In genomic region chr11:61791737-61792309, GRCh38 we compare ENCODE assay signal across 7 cellular contexts. TPM values are rescaled to one million over a fixed set of nuclear protein-coding genes. Genes with fewer than 3 reads are reported as not detected.
DNase-seq lines count a peak whose midpoint lies in the region; ATAC-seq and TF ChIP-seq lines count a peak whose summit lies in the region.

No MANE protein-coding gene starts in this region.

- peaks cover 17 to 26% (median 18%) of the 10 kb centered on the region in 4 donors for H3K4me1 ChIP-seq in upper lobe of left lung

- peak; percentile 25 for ATAC-seq in HG02981 (IDR thresholded peaks at IDR 0.05; ENCODE audit: unreplicated experiment)
- peak; percentile 18 to 22 for ATAC-seq in naive B cell (ENCODE audit: low read depth in 2 of 2)
- ATAC-seq in upper lobe of left lung (ENCODE audit: low FRiP score in 2 of 2), result peak; percentile 76 to 85

- H3K27me3 Mint-ChIP-seq in naive B cell, result no peaks in the 10 kb centered on the region

- peak overlapping the region; percentile 96 to 99 (median 96) for H3K27ac ChIP-seq in upper lobe of left lung

- H3K36me3 ChIP-seq in upper lobe of left lung, result peaks cover 16 to 50% (median 39%) of the 10 kb centered on the region in 4 donors

- H3K9me3 ChIP-seq in upper lobe of left lung, result no peaks in the 10 kb centered on the region

- no peaks in the 10 kb centered on the region for H3K27me3 ChIP-seq in upper lobe of left lung

- peaks cover 0 to 21% of the 10 kb centered on the region in 2 donors for H3K36me3 Mint-ChIP-seq in naive B cell

- peak overlapping the region; percentile 83 to 98 (median 96) for H3K4me3 Mint-ChIP-seq in naive B cell

- TF ChIP-seq POLR2A in upper lobe of left lung (IDR thresholded peaks at IDR 0.05), result no peak

- H3K4me3 ChIP-seq in GM08714 (ENCODE audit: low read length), result peak overlapping the region; percentile 97
- H3K4me3 ChIP-seq in upper lobe of left lung, result peak overlapping the region; percentile 64 to 84 (median 75)

- DNase-seq in NCI-H460 (ENCODE audit: extremely low read depth, low read depth) (peak; percentile 58), fibroblast of peridontal ligament (ENCODE audit: extremely low read depth) (peak; percentile 96), naive B cell (no peak), upper lobe of left lung (peak in 1 of 2 donors; percentile 71)
- DNase-seq in activated T-cell treated with anti-CD3 and anti-CD28 coated beads, Interleukin-2, amount 50 U/mL, for 48 hours, result peak; percentile 63 to 67

- TF ChIP-seq EP300 in upper lobe of left lung (IDR thresholded peaks at IDR 0.05), result no peak

- peak in 1 of 6 experiments; percentile 3 for TF ChIP-seq CTCF in upper lobe of left lung (IDR thresholded peaks at IDR 0.05)

- H3K9me3 Mint-ChIP-seq in naive B cell, result no peaks in the 10 kb centered on the region

- peak overlapping the region; percentile 97 to 100 (median 99) for H3K27ac Mint-ChIP-seq in naive B cell

- WGBS in upper lobe of left lung, 2 donors, result 3 to 4% methylated on average over 14 of the region's 14 CpGs

- peaks cover 23 to 43% (median 30%) of the 10 kb centered on the region in 3 donors for H3K4me1 Mint-ChIP-seq in naive B cell

RNA-seq across cellular contexts. Expression of gene TMEM258, which starts 0.6 kb away (rescaled TPM):
- total RNA-seq in NCI-H460 (2014; rRNA removed; shearing (Covaris generic)), result 95.4 and 111 TPM in 2 replicates
- 22.1 and 56.4 TPM in 2 replicates for polyA plus RNA-seq in NCI-H460 (2014; cell fraction: nucleus; rRNA removed)
- 100 to 1,000 TPM; 117 to 238 (median 185) TPM for polyA plus RNA-seq in naive B cell (ENCODE audit: low read depth in 6 of 6)
- total RNA-seq in upper lobe of left lung, result 100 to 1,000 TPM in 1 of 6 donors, 10 to 100 TPM in 4, 1 to 10 TPM in 1; 8.4 to 106 (median 34.9) TPM

RNA-seq across cellular contexts. Expression of gene FEN1, which starts 0.9 kb away (rescaled TPM):
- total RNA-seq in NCI-H460 (2014; rRNA removed; shearing (Covaris generic)), result 19.3 and 21.3 TPM in 2 replicates
- polyA plus RNA-seq in NCI-H460 (2014; cell fraction: nucleus; rRNA removed), result 48.6 and 79.9 TPM in 2 replicates
- polyA plus RNA-seq in naive B cell (ENCODE audit: low read depth in 6 of 6), result 10 to 100 TPM in 5 of 6 donors, 1 to 10 TPM in 1; 8.0 to 23.8 (median 15.3) TPM
- total RNA-seq in upper lobe of left lung, result 1 to 10 TPM; 6.0 to 9.1 (median 7.0) TPM

RNA-seq across cellular contexts. Expression of gene FADS1, which starts 25.0 kb away (rescaled TPM):
- total RNA-seq in NCI-H460 (2014; rRNA removed; shearing (Covaris generic)), result 89.8 and 95.9 TPM in 2 replicates
- polyA plus RNA-seq in NCI-H460 (2014; cell fraction: nucleus; rRNA removed), result 127 and 149 TPM in 2 replicates
- 10 to 100 TPM in 1 of 6 donors, 1 to 10 TPM in 3, under 1 TPM in 1, not detected in 1; 0.79 to 14.0 (median 1.6) TPM for polyA plus RNA-seq in naive B cell (ENCODE audit: low read depth in 6 of 6)
- total RNA-seq in upper lobe of left lung, result 10 to 100 TPM; 38.8 to 63.7 (median 53.2) TPM

RNA-seq across cellular contexts. Expression of gene FADS2, which starts 36.3 kb away (rescaled TPM):
- total RNA-seq in NCI-H460 (2014; rRNA removed; shearing (Covaris generic)), result 19.3 and 23.1 TPM in 2 replicates
- 72.9 and 89.1 TPM in 2 replicates for polyA plus RNA-seq in NCI-H460 (2014; cell fraction: nucleus; rRNA removed)
- 10 to 100 TPM in 1 of 6 donors, 1 to 10 TPM in 3, under 1 TPM in 1, not detected in 1; 0.92 to 11.5 (median 2.0) TPM for polyA plus RNA-seq in naive B cell (ENCODE audit: low read depth in 6 of 6)
- 10 to 100 TPM; 13.5 to 92.5 (median 50.7) TPM for total RNA-seq in upper lobe of left lung

RNA-seq across cellular contexts. Expression of gene MYRF, which starts 39.4 kb away (rescaled TPM):
- 0.30 and 0.35 TPM in 2 replicates for total RNA-seq in NCI-H460 (2014; rRNA removed; shearing (Covaris generic))
- polyA plus RNA-seq in NCI-H460 (2014; cell fraction: nucleus; rRNA removed), result 2.4 and 4.8 TPM in 2 replicates
- polyA plus RNA-seq in naive B cell (ENCODE audit: low read depth in 6 of 6), result under 1 TPM in 5 of 6 donors, not detected in 1; 0.11 to 0.35 (median 0.17) TPM
- 100 to 1,000 TPM in 1 of 6 donors, 10 to 100 TPM in 5; 32.5 to 147 (median 50.7) TPM for total RNA-seq in upper lobe of left lung

Comparison
In these comparisons a context has a peak if more than half of its experiments do, and no peak if none do; other contexts are left out.
1. ATAC-seq: peak in every context shown above with its lines; median percentile 80 in upper lobe of left lung; 25 in HG02981; 20 in naive B cell.